Comparison of ENCODE assay signal across 21 cellular contexts in the genomic region with DNA sequence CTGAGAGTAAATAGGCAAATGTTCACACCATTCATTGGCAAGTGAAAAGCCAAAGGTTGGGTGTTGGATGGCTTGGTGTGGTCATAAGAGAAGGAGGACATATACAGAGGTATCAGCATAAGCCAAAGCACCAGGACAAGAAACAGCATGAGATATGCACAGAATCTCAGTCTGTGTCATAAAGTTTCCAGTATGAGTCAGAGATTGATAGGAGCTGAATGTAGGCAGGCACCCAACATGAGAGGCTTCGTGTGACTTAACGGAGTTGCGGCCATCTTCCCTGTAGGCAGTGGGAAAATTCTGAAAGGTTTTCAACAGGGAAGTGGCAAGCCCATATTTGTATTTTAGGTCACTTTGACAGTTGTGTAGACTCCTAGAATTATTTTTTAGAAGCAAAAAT. TPM values are rescaled to one million over a fixed set of nuclear protein-coding genes. Genes with fewer than 3 reads are reported as not detected.
DNase-seq lines count a peak whose midpoint lies in the region; ATAC-seq, FAIRE-seq and TF ChIP-seq lines count a peak whose summit lies in the region.
"Had no signal": no experiment of that assay in that cellular context is flagged by ENCODE, and none has a peak within 500 bp of the region (broad histone marks: within the 10 kb centered on the region; RNA-seq: fewer than 3 reads in every experiment).

No MANE protein-coding gene starts in this region.

- H3K36me3 ChIP-seq in WERI-Rb-1, result no peaks in the 10 kb centered on the region
- H3K36me3 ChIP-seq: right atrium auricular region, tibial artery had no signal

- ATAC-seq in GM19035 (IDR thresholded peaks at IDR 0.05; ENCODE audit: unreplicated experiment), result peak; percentile 50
- peak; percentile 88 for ATAC-seq in HG02884 (IDR thresholded peaks at IDR 0.05; ENCODE audit: unreplicated experiment)
- ATAC-seq in HG03159 (IDR thresholded peaks at IDR 0.05; ENCODE audit: unreplicated experiment), result no peak
- ATAC-seq: Right ventricle myocardium inferior, T-helper 17 cell had no signal

- H3K4me3 ChIP-seq in WERI-Rb-1 (ENCODE audit: low read depth, low read length), result no peak overlapping the region
- H3K4me3 ChIP-seq: right atrium auricular region, tibial artery had no signal

- H3K27ac ChIP-seq in WERI-Rb-1, result no peak overlapping the region
- H3K27ac ChIP-seq: right atrium auricular region, tibial artery had no signal

- no peak for TF ChIP-seq POLR2A in H54 (IDR thresholded peaks at IDR 0.05; ENCODE audit: low read depth, low read length)

- DNase-seq in A172 (ENCODE audit: low spot score) (peak; percentile 2), astrocyte of the hippocampus (ENCODE audit: low read depth, low spot score) (peak; percentile 18), H54 (ENCODE audit: insufficient read length, low spot score) (no peak), WERI-Rb-1 (no peak), HuH-7 (ENCODE audit: low spot score) (no peak)
- DNase-seq: activated naive CD4-positive, alpha-beta T cell; CD4-positive, CD25-positive, alpha-beta regulatory T cell; glutamatergic neuron; NCI-H1436; NCI-H345; NK-92 treated with Interleukin-12 subunit alpha and Interleukin-12 subunit beta, amount 100 ng/mL, for 24 hours; stimulated activated CD4-positive, alpha-beta T cell treated with anti-CD3 and anti-CD28 coated beads, Interleukin-1b, Interleukin-23, amount 100 ng/mL, for 48 hours; T-helper 17 cell; tibial artery had no signal

- no peaks in the 10 kb centered on the region for H3K9me3 ChIP-seq in WERI-Rb-1 (ENCODE audit: severe bottlenecking)
- H3K9me3 ChIP-seq: right atrium auricular region, tibial artery had no signal

- H3K27me3 ChIP-seq in WERI-Rb-1 (ENCODE audit: insufficient read depth, low read depth, severe bottlenecking), result no peaks in the 10 kb centered on the region
- H3K27me3 ChIP-seq: right atrium auricular region, tibial artery had no signal

- FAIRE-seq in H54 (lab: Jason Lieb, UNC), result no peak
- FAIRE-seq: keratinocyte had no signal

- TF ChIP-seq CTCF in WERI-Rb-1 (IDR thresholded peaks at IDR 0.05; ENCODE audit: low read depth, low read length), result no peak

RNA-seq across cellular contexts. Expression of gene SNCAIP, which starts 54.5 kb away (rescaled TPM):
- total RNA-seq in A172 (2014; rRNA removed; shearing (Covaris generic)), result 3.2 and 4.7 TPM in 2 replicates
- total RNA-seq: A673; CD4-positive, CD25-positive, alpha-beta regulatory T cell; T-helper 17 cell had no signal

Comparison
In these comparisons a context has a peak if more than half of its experiments do, and no peak if none do; other contexts are left out.
1. DNase-seq: peak in A172 (single experiment) and astrocyte of the hippocampus (single experiment); none in H54 (single experiment), WERI-Rb-1 (single experiment) and HuH-7 (single experiment).